In the genomic region with DNA sequence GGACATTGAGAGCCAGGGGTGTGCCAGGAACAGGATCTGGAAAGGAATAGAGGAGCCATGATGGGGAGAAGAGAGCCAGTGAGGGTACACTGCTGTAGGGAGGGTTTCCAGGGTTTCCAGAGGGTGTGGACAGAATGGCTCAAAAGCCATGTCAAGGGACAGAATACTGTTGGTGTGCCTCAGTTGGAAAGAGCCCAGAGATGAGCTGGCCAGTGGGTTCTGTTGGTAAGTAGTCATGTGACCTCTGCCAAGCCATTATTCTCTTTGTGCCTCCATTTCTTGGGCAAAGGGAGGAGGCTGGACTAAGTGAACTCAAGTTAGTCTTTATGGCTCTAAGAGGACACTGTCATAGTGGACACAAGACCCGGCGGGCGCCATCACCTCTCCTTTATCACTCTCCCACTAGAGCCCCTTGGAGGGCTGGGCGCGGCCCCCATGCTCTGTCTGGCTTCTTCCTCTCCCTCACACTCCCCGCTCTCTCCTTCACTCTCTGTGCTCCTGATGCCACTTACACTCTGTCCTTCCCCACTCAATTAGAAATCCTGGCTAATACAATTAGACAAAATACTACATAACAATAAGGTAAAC, we compare ENCODE assay signal across 34 cellular contexts. TPM values are rescaled to one million over a fixed set of nuclear protein-coding genes. Genes with fewer than 3 reads are reported as not detected.
"Had no signal": no experiment of that assay in that cellular context is flagged by ENCODE, and none has a peak within 500 bp of the region (broad histone marks: within the 10 kb centered on the region; RNA-seq: fewer than 3 reads in every experiment).

No MANE protein-coding gene starts in this region.

- H3K4me3 Mint-ChIP-seq: activated B cell treated with CpG ODN at 0.5 μM for 24 hours; activated CD4-positive, alpha-beta T cell treated with anti-CD3 and anti-CD28 coated beads, Interleukin-2, amount 10 ng/mL, durations not matched to agents 24 days and 14 days; activated CD8-positive, alpha-beta memory T cell treated with anti-CD3 and anti-CD28 coated beads, Interleukin-2, amount 10 ng/mL, durations not matched to agents 7 days and 5 days; activated naive CD8-positive, alpha-beta T cell treated with anti-CD3 and anti-CD28 coated beads, Interleukin-2, amount 50 U/mL, for 24 hours; activated T-cell treated with anti-CD3 and anti-CD28 coated beads, Interleukin-2, amount 50 U/mL, for 24 hours; activated T-helper 1 cell treated with anti-CD3 and anti-CD28 coated beads, Interleukin-12 subunit alpha, Interleukin-12 subunit beta, Interleukin-2, Interleukin-4 antibody, amounts not matched to agents 30 ng/mL and 10 ng/mL and 1 ng/mL, durations not matched to agents 14 hours and 24 hours and 36 hours had no signal

- H3K36me3 ChIP-seq: SJCRH30 had no signal

- H3K27ac ChIP-seq: ascending aorta, body of pancreas, SJCRH30 had no signal

- H3K9me3 Mint-ChIP-seq: activated CD4-positive, alpha-beta T cell treated with anti-CD3 and anti-CD28 coated beads, Interleukin-2, amount 10 ng/mL, durations not matched to agents 24 days and 14 days; activated naive CD8-positive, alpha-beta T cell treated with anti-CD3 and anti-CD28 coated beads, Interleukin-2, amount 50 U/mL, for 24 hours; activated T-helper 1 cell treated with anti-CD3 and anti-CD28 coated beads, Interleukin-12 subunit alpha, Interleukin-12 subunit beta, Interleukin-2, Interleukin-4 antibody, amounts not matched to agents 30 ng/mL and 10 ng/mL and 1 ng/mL, durations not matched to agents 14 hours and 24 hours and 36 hours had no signal

- H3K27me3 Mint-ChIP-seq: activated B cell treated with CpG ODN at 0.5 μM for 24 hours; activated CD8-positive, alpha-beta memory T cell treated with anti-CD3 and anti-CD28 coated beads, Interleukin-2, amount 10 ng/mL, durations not matched to agents 7 days and 5 days had no signal

- H3K27ac Mint-ChIP-seq: activated B cell treated with CpG ODN at 0.5 μM for 24 hours; activated CD4-positive, alpha-beta T cell treated with anti-CD3 and anti-CD28 coated beads, Interleukin-2, amount 10 ng/mL, durations not matched to agents 24 days and 14 days; activated CD8-positive, alpha-beta memory T cell treated with anti-CD3 and anti-CD28 coated beads, Interleukin-2, amount 10 ng/mL, durations not matched to agents 7 days and 5 days; activated naive CD4-positive, alpha-beta T cell treated with anti-CD3 and anti-CD28 coated beads, Interleukin-2, amount 50 U/mL, for 72 hours; activated naive CD8-positive, alpha-beta T cell treated with anti-CD3 and anti-CD28 coated beads, Interleukin-2, amount 50 U/mL, for 24 hours; activated T-cell treated with anti-CD3 and anti-CD28 coated beads, Interleukin-2, amount 50 U/mL, for 24 hours; activated T-helper 1 cell treated with anti-CD3 and anti-CD28 coated beads, Interleukin-12 subunit alpha, Interleukin-12 subunit beta, Interleukin-2, Interleukin-4 antibody, amounts not matched to agents 30 ng/mL and 10 ng/mL and 1 ng/mL, durations not matched to agents 14 hours and 24 hours and 36 hours had no signal

- ATAC-seq: activated CD8-positive, alpha-beta memory T cell treated with anti-CD3 and anti-CD28 coated beads, Interleukin-2, amount 10 ng/mL, durations not matched to agents 7 days and 5 days; activated naive CD4-positive, alpha-beta T cell treated with anti-CD3 and anti-CD28 coated beads, Interleukin-2, amount 50 U/mL, for 72 hours; activated naive CD8-positive, alpha-beta T cell treated with anti-CD3 and anti-CD28 coated beads, Interleukin-2, amount 50 U/mL, for 24 hours; body of pancreas; Panc1; SK-N-SH treated with all-trans-retinoic acid at 6 μM for 48 hours had no signal

- H3K9me3 ChIP-seq: ascending aorta, body of pancreas, SJCRH30 had no signal

- H3K4me3 ChIP-seq: ascending aorta, body of pancreas, SJCRH30 had no signal

- H3K27me3 ChIP-seq: ascending aorta, body of pancreas, SJCRH30 had no signal

- H3K36me3 Mint-ChIP-seq: activated CD8-positive, alpha-beta memory T cell treated with anti-CD3 and anti-CD28 coated beads, Interleukin-2, amount 10 ng/mL, durations not matched to agents 7 days and 5 days had no signal

- H3K4me1 ChIP-seq: body of pancreas had no signal

- H3K4me1 Mint-ChIP-seq: activated B cell treated with CpG ODN at 0.5 μM for 24 hours; activated CD4-positive, alpha-beta T cell treated with anti-CD3 and anti-CD28 coated beads, Interleukin-2, amount 10 ng/mL, durations not matched to agents 24 days and 14 days; activated CD8-positive, alpha-beta memory T cell treated with anti-CD3 and anti-CD28 coated beads, Interleukin-2, amount 10 ng/mL, durations not matched to agents 7 days and 5 days; activated naive CD8-positive, alpha-beta T cell treated with anti-CD3 and anti-CD28 coated beads, Interleukin-2, amount 50 U/mL, for 24 hours had no signal

- DNase-seq: activated B cell treated with CpG ODN at 0.5 μM for 24 hours; activated CD4-positive, alpha-beta T cell treated with anti-CD3 and anti-CD28 coated beads for 1 hour; activated CD4-positive, alpha-beta T cell treated with anti-CD3 and anti-CD28 coated beads, Interleukin-2, amount 10 ng/mL, durations not matched to agents 24 days and 14 days; activated CD4-positive, alpha-beta T cell treated with anti-CD3 and anti-CD28 coated beads, Interleukin-2, amount 50 U/mL, for 48 hours; activated CD8-positive, alpha-beta memory T cell treated with anti-CD3 and anti-CD28 coated beads, Interleukin-2, amount 10 ng/mL, durations not matched to agents 7 days and 5 days; activated effector memory CD4-positive, alpha-beta T cell treated with Interleukin-2 at 50 U/mL for 16 hours; activated naive CD4-positive, alpha-beta T cell treated with Interleukin-2 at 50 U/mL for 16 hours; activated naive CD8-positive, alpha-beta T cell treated with anti-CD3 and anti-CD28 coated beads, Interleukin-2, amount 50 U/mL, for 24 hours; activated T-cell treated with anti-CD3 and anti-CD28 coated beads, Interleukin-2, amount 50 U/mL, for 24 hours; amniotic stem cell; body of pancreas; IMR-90; KG1; NCI-H1092; NCI-H1417; NCI-H1930; NCI-H2171; NCI-H226; NCI-H526; NCI-H774; OCI-M1; Right ventricle myocardium superior; RPMI8226; SJCRH30; SW 1271 had no signal

RNA-seq across cellular contexts. Expression of a gene that starts 20.1 kb away (rescaled TPM):
- total RNA-seq: activated B cell treated with CpG ODN at 0.5 μM for 24 hours; activated CD4-positive, alpha-beta T cell treated with anti-CD3 and anti-CD28 coated beads, Interleukin-2, amount 10 ng/mL, durations not matched to agents 24 days and 14 days; activated CD8-positive, alpha-beta memory T cell treated with anti-CD3 and anti-CD28 coated beads, Interleukin-2, amount 10 ng/mL, durations not matched to agents 7 days and 5 days; activated naive CD4-positive, alpha-beta T cell treated with anti-CD3 and anti-CD28 coated beads, Interleukin-2, amount 50 U/mL, for 72 hours; activated T-helper 1 cell treated with anti-CD3 and anti-CD28 coated beads, Interleukin-12 subunit alpha, Interleukin-12 subunit beta, Interleukin-2, Interleukin-4 antibody, amounts not matched to agents 30 ng/mL and 10 ng/mL and 1 ng/mL, durations not matched to agents 14 hours and 24 hours and 36 hours; IMR-90; LHCN-M2; M059J; NCI-H460; T-helper 1 cell treated with Interleukin-12 subunit alpha and Interleukin-12 subunit beta and Interleukin-4 antibody, amounts not matched to agents 30 ng/mL and 1 ng/mL, for 36 hours had no signal
